Comparison of ENCODE assay signal across 1 cellular context in genomic region chr19:24074720-24075119, GRCh38.
TF ChIP-seq lines count a peak whose summit lies in the region.

No MANE protein-coding gene starts in this region.

TF ChIP-seq in SK-N-SH treated with all-trans-retinoic acid at 6 μM for 48 hours, 23 proteins besides CTCF, POLR2A, EP300 and RAD21 (continued from another document):
- TF ChIP-seq CSRNP3 (CRISPR knock-in tag; IDR thresholded peaks at IDR 0.05) = no peak
- TF ChIP-seq TCF4 (CRISPR knock-in tag; IDR thresholded peaks at IDR 0.05; ENCODE audit: borderline replicate concordance) = no peak
- TF ChIP-seq TOX (CRISPR knock-in tag; IDR thresholded peaks at IDR 0.05; ENCODE audit: borderline replicate concordance) = no peak
- no peak for TF ChIP-seq OSR1 (CRISPR knock-in tag; IDR thresholded peaks at IDR 0.05)
- no peak for TF ChIP-seq SNAI2 (CRISPR knock-in tag; IDR thresholded peaks at IDR 0.05)
- TF ChIP-seq RARB (CRISPR knock-in tag; IDR thresholded peaks at IDR 0.05) = no peak
- no peak for TF ChIP-seq ISL1 (CRISPR knock-in tag; IDR thresholded peaks at IDR 0.05)
- no peak for TF ChIP-seq ZNF70 (CRISPR knock-in tag; IDR thresholded peaks at IDR 0.05)
